12 cellular contexts compared by ENCODE assay signal in the genomic region with DNA sequence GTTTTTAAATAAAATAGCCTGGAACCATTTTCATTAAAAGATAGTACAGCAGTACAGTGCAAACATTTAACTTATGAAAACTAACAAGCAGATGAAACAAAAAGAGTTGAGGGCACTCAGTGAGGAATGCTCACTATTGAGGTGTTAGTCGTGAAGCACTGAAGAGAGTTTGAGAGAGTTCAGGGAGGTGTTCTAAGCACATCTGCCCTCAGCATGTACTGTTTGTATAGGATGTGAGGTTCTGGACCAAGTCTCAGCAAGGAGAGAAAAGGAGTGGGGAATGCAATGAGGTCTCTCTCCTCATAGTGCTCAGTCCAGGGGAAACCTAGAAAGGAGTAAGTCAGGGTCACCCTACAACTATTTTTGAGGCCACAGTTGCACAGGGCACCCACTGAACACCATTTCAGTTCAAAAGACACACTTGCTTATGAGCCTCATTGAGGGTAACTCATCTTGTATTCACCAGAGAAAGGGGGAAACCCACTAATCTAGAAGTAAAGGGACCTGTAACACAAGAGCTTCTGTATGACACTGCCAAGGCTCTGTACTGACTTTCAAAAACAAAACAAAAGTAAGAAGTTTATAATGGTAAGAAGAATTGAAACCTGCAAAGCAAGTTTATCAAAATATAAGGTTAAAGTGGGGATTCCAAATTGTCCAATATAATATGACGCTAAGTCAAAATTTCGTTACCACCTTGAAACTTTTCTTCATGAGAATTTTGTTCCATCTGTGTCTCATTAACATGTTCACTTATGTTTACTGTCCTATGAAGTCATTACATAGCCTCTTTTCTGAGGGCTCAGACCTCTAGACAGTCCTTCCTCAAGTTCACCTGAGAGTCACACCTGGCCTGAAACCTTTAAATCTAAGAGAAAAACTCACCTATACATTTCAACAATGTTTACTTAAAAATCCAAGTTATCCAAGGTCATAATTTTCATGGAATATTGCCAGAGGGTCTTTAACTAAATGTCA.
DNase-seq lines count a peak whose midpoint lies in the region; ATAC-seq, FAIRE-seq and TF ChIP-seq lines count a peak whose summit lies in the region.
"Had no signal": no experiment of that assay in that cellular context is flagged by ENCODE, and none has a peak within 500 bp of the region (broad histone marks: within the 10 kb centered on the region; RNA-seq: fewer than 3 reads in every experiment).

No MANE protein-coding gene starts in this region.

- peak; percentile 74 for ATAC-seq in GM19372 (IDR thresholded peaks at IDR 0.05; ENCODE audit: low read depth, unreplicated experiment)
- ATAC-seq in HG03064 (IDR thresholded peaks at IDR 0.05; ENCODE audit: low read depth, unreplicated experiment) = peak; percentile 84
- peak; percentile 49 for ATAC-seq in activated naive CD8-positive, alpha-beta T cell treated with anti-CD3 and anti-CD28 coated beads, Interleukin-2, amount 10 ng/mL, durations not matched to agents 7 days and 5 days (ENCODE audit: low read depth)
- no peak for ATAC-seq in right lobe of liver

- peak overlapping the region; percentile 79 for H3K27ac Mint-ChIP-seq in activated naive CD8-positive, alpha-beta T cell treated with anti-CD3 and anti-CD28 coated beads, Interleukin-2, amount 10 ng/mL, durations not matched to agents 7 days and 5 days

- H3K9me3 ChIP-seq in right lobe of liver = no peaks in the 10 kb centered on the region

- H3K4me1 Mint-ChIP-seq in activated naive CD8-positive, alpha-beta T cell treated with anti-CD3 and anti-CD28 coated beads, Interleukin-2, amount 10 ng/mL, durations not matched to agents 7 days and 5 days = peaks cover 64% of the 10 kb centered on the region

- POLR2A ChIA-PET in activated naive CD8-positive, alpha-beta T cell treated with anti-CD3 and anti-CD28 coated beads, Interleukin-2, amount 10 ng/mL, durations not matched to agents 7 days and 5 days (lab: Charles Lee) = interaction anchor here (1.0 to 1.3 kb wide), 2 partner anchors 10 to 21 kb away, joined by 3 to 4 read pairs; no protein-coding TSS in a partner anchor

- peaks cover 30% of the 10 kb centered on the region for H3K9me3 Mint-ChIP-seq in activated naive CD8-positive, alpha-beta T cell treated with anti-CD3 and anti-CD28 coated beads, Interleukin-2, amount 10 ng/mL, durations not matched to agents 7 days and 5 days

- H3K27ac ChIP-seq in right lobe of liver (no peak overlapping the region), dorsolateral prefrontal cortex (no peak overlapping the region)

- H3K36me3 ChIP-seq in right lobe of liver = no peaks in the 10 kb centered on the region

- 50% methylated on average over 3 of the region's 3 CpGs for WGBS in right lobe of liver (ENCODE audit: insufficient coverage, low coverage, low lambda C conversion rate, missing lambda C conversion rate)

- H3K27me3 ChIP-seq in right lobe of liver = no peaks in the 10 kb centered on the region
- peaks cover 0 to under 1% (median 0%) of the 10 kb centered on the region in 45 donors for H3K27me3 ChIP-seq in dorsolateral prefrontal cortex

- H3K4me1 ChIP-seq in right lobe of liver = no peaks in the 10 kb centered on the region

- H3K36me3 Mint-ChIP-seq in activated naive CD8-positive, alpha-beta T cell treated with anti-CD3 and anti-CD28 coated beads, Interleukin-2, amount 10 ng/mL, durations not matched to agents 7 days and 5 days = peaks cover 60% of the 10 kb centered on the region

- TF ChIP-seq POLR2A in GM12892 (IDR thresholded peaks at IDR 0.05; ENCODE audit: low read depth, low read length) (no peak), right lobe of liver (IDR thresholded peaks at IDR 0.05) (no peak)

- peak; percentile 88 for FAIRE-seq in GM12892 (lab: Jason Lieb, UNC)

- H3K4me3 ChIP-seq in right lobe of liver = no peak overlapping the region
- no peak overlapping the region for H3K4me3 ChIP-seq in dorsolateral prefrontal cortex

- intact Hi-C loops in right lobe of liver (cut with DNase I) = no loop called here
- intact Hi-C loops in dorsolateral prefrontal cortex (cut with DNase I) = no loop called here

- peak overlapping the region; percentile 12 for H3K4me3 Mint-ChIP-seq in activated naive CD8-positive, alpha-beta T cell treated with anti-CD3 and anti-CD28 coated beads, Interleukin-2, amount 10 ng/mL, durations not matched to agents 7 days and 5 days

- no peak for TF ChIP-seq CTCF in right lobe of liver (IDR thresholded peaks at IDR 0.05)
- TF ChIP-seq CTCF in dorsolateral prefrontal cortex (IDR thresholded peaks at IDR 0.05 in 54 of 56, conservative IDR thresholded peaks at IDR 0.05 in 2 of 56; ENCODE audit: low read depth in 1 of 56, partially characterized antibody in 56 of 56) = no peak

- no peak for DNase-seq in GM12892 (ENCODE audit: insufficient read length)
- DNase-seq in activated naive CD8-positive, alpha-beta T cell treated with anti-CD3 and anti-CD28 coated beads, Interleukin-2, amount 10 ng/mL, durations not matched to agents 7 days and 5 days = no peak
- DNase-seq in right lobe of liver = no peak
- DNase-seq in islet precursor cell = no peak
- DNase-seq in NCI-H345 treated with DMSO at 0.1 percent for 48 hours (lab: John Stamatoyannopoulos, UW; ENCODE audit: unreplicated experiment) = no peak
- no peak for DNase-seq in dorsolateral prefrontal cortex
- DNase-seq: activated gamma-delta T cell treated with Interleukin-2 at 50 U/mL for 16 hours; dermis blood vessel endothelial cell; NCI-H1694 treated with DMSO at 0.1 percent for 48 hours; stimulated activated CD4-positive, alpha-beta T cell treated with anti-CD3 and anti-CD28 coated beads, Interleukin-2, amount 100 ng/mL, for 24 hours had no signal

- H3K27me3 Mint-ChIP-seq in activated naive CD8-positive, alpha-beta T cell treated with anti-CD3 and anti-CD28 coated beads, Interleukin-2, amount 10 ng/mL, durations not matched to agents 7 days and 5 days = no peaks in the 10 kb centered on the region

Comparison
In these comparisons a context has a peak if more than half of its experiments do, and no peak if none do; other contexts are left out.
1. ATAC-seq: peak in GM19372 (single experiment), HG03064 (single experiment) and activated naive CD8-positive, alpha-beta T cell treated with anti-CD3 and anti-CD28 coated beads, Interleukin-2, amount 10 ng/mL, durations not matched to agents 7 days and 5 days (single experiment); none in right lobe of liver (0 of 4).